In genomic region chr2:119182046-119182445, GRCh38 we compare ENCODE assay signal across 24 cellular contexts. TPM values are rescaled to one million over a fixed set of nuclear protein-coding genes. Genes with fewer than 3 reads are reported as not detected.
"Had no signal": no experiment of that assay in that cellular context is flagged by ENCODE, and none has a peak within 500 bp of the region (broad histone marks: within the 10 kb centered on the region; RNA-seq: fewer than 3 reads in every experiment).

No MANE protein-coding gene starts in this region.

- H3K27me3 ChIP-seq: right atrium auricular region had no signal

- H3K36me3 Mint-ChIP-seq: naive thymus-derived CD4-positive, alpha-beta T cell had no signal

- H3K36me3 ChIP-seq: heart right ventricle, right atrium auricular region had no signal

- H3K4me1 ChIP-seq: heart right ventricle, right atrium auricular region had no signal

- H3K27ac ChIP-seq: coronary artery, heart right ventricle, right atrium auricular region had no signal

- H3K4me1 Mint-ChIP-seq: endodermal cell; naive thymus-derived CD4-positive, alpha-beta T cell; neural crest cell had no signal

- H3K4me3 ChIP-seq: coronary artery, heart right ventricle, right atrium auricular region had no signal

- DNase-seq: effector CD4-positive, alpha-beta T cell; endodermal cell; erythroblast; foreskin melanocyte; heart right ventricle; hypothalamus; kidney glomerular epithelial cell; naive thymus-derived CD4-positive, alpha-beta T cell; small intestine; stimulated activated CD4-positive, alpha-beta T cell treated with anti-CD3 and anti-CD28 coated beads, Interleukin-12 subunit alpha, Interleukin-12 subunit beta, amount 100 ng/mL, for 4 hours; stimulated activated naive CD4-positive, alpha-beta T cell; trophoblast cell had no signal

- H3K4me3 Mint-ChIP-seq: endodermal cell; naive thymus-derived CD4-positive, alpha-beta T cell; neural crest cell had no signal

- ATAC-seq: heart right ventricle; naive thymus-derived CD4-positive, alpha-beta T cell had no signal

- H3K9me3 Mint-ChIP-seq: endodermal cell; naive thymus-derived CD4-positive, alpha-beta T cell; neural crest cell had no signal

- H3K9me3 ChIP-seq: heart right ventricle, right atrium auricular region had no signal

- H3K27ac Mint-ChIP-seq: endodermal cell; naive thymus-derived CD4-positive, alpha-beta T cell had no signal

RNA-seq across cellular contexts. Expression of gene C1QL2, which starts 23.5 kb away (rescaled TPM):
- total RNA-seq: dermis microvascular lymphatic vessel endothelial cell; endodermal cell; endothelial cell of umbilical vein; glomerular endothelial cell; heart right ventricle; liver; lung microvascular endothelial cell; mesenteric fat pad; mononuclear cell; naive thymus-derived CD4-positive, alpha-beta T cell; neural crest cell; osteocyte; right atrium auricular region; urinary bladder had no signal
